Comparison of ENCODE assay signal across 10 cellular contexts in the genomic region with DNA sequence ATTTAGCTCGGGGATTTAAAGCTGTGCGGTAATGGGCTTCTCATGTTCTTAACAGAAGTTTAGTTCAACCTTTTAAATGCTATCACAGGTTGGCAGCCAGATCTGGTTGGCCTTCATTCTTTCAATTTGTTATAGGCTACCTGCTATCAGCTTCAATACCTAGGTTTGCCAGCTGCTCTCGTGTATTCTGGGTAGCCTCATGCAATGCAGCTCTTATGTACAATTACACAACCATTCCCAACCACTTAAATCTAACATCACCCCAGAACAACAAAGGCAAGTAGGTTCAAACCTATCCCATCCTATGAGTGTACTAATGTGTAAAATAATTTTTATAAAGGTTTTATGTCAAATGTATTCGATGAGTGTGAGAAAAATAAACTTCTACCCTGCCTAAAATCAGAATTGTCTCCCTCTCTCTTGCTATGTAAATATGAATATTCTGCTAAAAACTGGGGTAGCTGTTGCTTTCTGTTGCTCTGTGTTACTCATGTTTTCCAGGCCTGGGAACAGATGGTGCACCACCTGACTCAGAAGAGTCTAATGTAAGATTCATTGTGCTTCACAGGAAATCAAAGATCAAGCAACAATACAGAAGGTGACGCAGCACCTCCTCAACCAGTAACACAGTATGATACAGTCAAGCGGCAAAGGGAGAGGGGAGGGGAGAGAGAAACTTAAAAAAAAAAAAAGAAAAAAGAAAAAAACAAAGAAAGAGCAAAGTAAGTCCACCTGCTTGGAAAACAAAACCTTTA.
A peak's percentile ranks its signal among the peaks of the same experiment; 100 is the strongest.
DNase-seq lines count a peak whose midpoint lies in the region; ATAC-seq, FAIRE-seq and TF ChIP-seq lines count a peak whose summit lies in the region.
"Had no signal": no experiment of that assay in that cellular context is flagged by ENCODE, and none has a peak within 500 bp of the region (broad histone marks: within the 10 kb centered on the region; RNA-seq: fewer than 3 reads in every experiment).

No MANE protein-coding gene starts in this region.

- H3K27me3 ChIP-seq in K562 (ENCODE audit: control insufficient read depth in 2 of 2, insufficient read depth in 2 of 2, low read length in 2 of 2) (no peaks in the 10 kb centered on the region), left lung (no peaks in the 10 kb centered on the region), Peyer's patch (no peaks in the 10 kb centered on the region)

- intact Hi-C loops in K562 (cut with micrococcal nuclease) (no loop called here), left lung (cut with DNase I) (no loop called here)

- no peak for FAIRE-seq in K562 (lab: Jason Lieb, UNC)
- FAIRE-seq: endometrium had no signal

- H3K4me3 ChIP-seq in K562 (no peak overlapping the region), left lung (no peak overlapping the region), Peyer's patch (no peak overlapping the region)

- H3K4me2 ChIP-seq in K562 (ENCODE audit: insufficient read depth, low read length) = no peak overlapping the region

- CTCF ChIA-PET in K562 (lab: Yijun Ruan, JAX; ENCODE audit: low intra/inter-chr PET ratio) = no interaction called here

- no peaks in the 10 kb centered on the region for H3K9me3 ChIP-seq in K562 (replicated peaks; ENCODE audit: control insufficient read depth, insufficient read depth, low read depth, low read length)
- H3K9me3 ChIP-seq in left lung = no peaks in the 10 kb centered on the region
- no peaks in the 10 kb centered on the region for H3K9me3 ChIP-seq in Peyer's patch

- WGBS in K562 (ENCODE audit: insufficient coverage, low coverage, missing lambda C conversion rate) = 17% methylated on average over 6 of the region's 6 CpGs

- H3K9ac ChIP-seq in K562 (ENCODE audit: insufficient read depth in 1 of 2, low read depth in 2 of 2, low read length in 2 of 2) = no peak overlapping the region

- DNase-seq in Daoy (ENCODE audit: low read depth) (peak; percentile 81), NCI-H1092 treated with DMSO at 0.1 percent for 48 hours (lab: John Stamatoyannopoulos, UW) (peak; percentile 54), K562 (ENCODE audit: extremely low read depth in 1 of 4, low spot score in 3 of 4) (peak in 1 of 4 experiments; percentile 25), left lung (no peak), NCI-H146 treated with DMSO at 0.1 percent for 48 hours (lab: John Stamatoyannopoulos, UW; ENCODE audit: unreplicated experiment) (no peak), Peyer's patch (no peak), OCI-M1 (lab: John Stamatoyannopoulos, UW) (no peak)
- DNase-seq: activated CD8-positive, alpha-beta memory T cell treated with anti-CD3 and anti-CD28 coated beads, Interleukin-2, amount 50 U/mL, for 48 hours had no signal

- no peaks in the 10 kb centered on the region for H4K20me1 ChIP-seq in K562 (replicated peaks; ENCODE audit: control insufficient read depth, insufficient read depth, low read length)

- H3K4me1 ChIP-seq in K562 (replicated peaks in 1 of 2; ENCODE audit: control insufficient read depth in 2 of 2, insufficient read depth in 2 of 2, low read length in 2 of 2) = no peaks in the 10 kb centered on the region; a peak in 1 of 5 replicates
- H3K4me1 ChIP-seq in left lung = no peaks in the 10 kb centered on the region
- H3K4me1 ChIP-seq in Peyer's patch = no peaks in the 10 kb centered on the region

- ATAC-seq in K562 (peak; percentile 39; the same call in 1 of the 3 replicates), left lung (peak; percentile 54), GM18909 (IDR thresholded peaks at IDR 0.05; ENCODE audit: poor library complexity, unreplicated experiment) (no peak)

- H2AFZ ChIP-seq in K562 (ENCODE audit: low read depth, low read length) = no peak overlapping the region

- no peaks in the 10 kb centered on the region for H3K9me1 ChIP-seq in K562 (ENCODE audit: control insufficient read depth, insufficient read depth, low read length)

- H3K36me3 ChIP-seq in K562 (ENCODE audit: control insufficient read depth, insufficient read depth, low read length) (no peaks in the 10 kb centered on the region), left lung (no peaks in the 10 kb centered on the region), Peyer's patch (no peaks in the 10 kb centered on the region)

- H3K27ac ChIP-seq in K562 (ENCODE audit: extremely low read depth, low read depth, low read length) (no peak overlapping the region), left lung (no peak overlapping the region), Peyer's patch (no peak overlapping the region)

- TF ChIP-seq CTCF in K562 (IDR thresholded peaks at IDR 0.05 in 2 of 3, conservative IDR thresholded peaks at IDR 0.05 in 1 of 3; ENCODE audit: insufficient read depth in 2 of 3, low read depth in 1 of 3, low read length in 3 of 3) (no peak), left lung (IDR thresholded peaks at IDR 0.05) (no peak), Peyer's patch (IDR thresholded peaks at IDR 0.05) (no peak)

- no TSS peak for BruUV-seq in K562 (replicated peaks; lab: Mats Ljungman, UMichigan)

- TF ChIP-seq POLR2A in K562 (conservative IDR thresholded peaks at IDR 0.05) (no peak), Peyer's patch (IDR thresholded peaks at IDR 0.05) (no peak)

- POLR2A ChIA-PET in K562 (lab: Yijun Ruan, JAX) = no interaction called here

- TF ChIP-seq RAD21 in K562 (CRISPR knock-in tag; conservative IDR thresholded peaks at IDR 0.05 in 1 of 2, IDR thresholded peaks at IDR 0.05 in 1 of 2) = no peak

- H3K79me2 ChIP-seq in K562 (ENCODE audit: control insufficient read depth, insufficient read depth, low read length) = no peaks in the 10 kb centered on the region

- no peak for TF ChIP-seq EP300 in K562 (IDR thresholded peaks at IDR 0.05; ENCODE audit: low read length)

- in situ Hi-C loops in K562 (cut with MboI) = no loop called here

TF ChIP-seq in K562, 482 proteins besides CTCF, POLR2A, EP300 and RAD21:
- peak; percentile 60 for TF ChIP-seq FOSL1 (tag; conservative IDR thresholded peaks at IDR 0.05)
- TF ChIP-seq NFE2L1 (tag; IDR thresholded peaks at IDR 0.05; ENCODE audit: borderline replicate concordance, low read depth) = no peak
- 0 out of 2 replicates have a peak, but pooled peaks have one; percentile 37 for TF ChIP-seq MAFG (tag; conservative IDR thresholded peaks at IDR 0.05)
- TF ChIP-seq PHF21A (IDR thresholded peaks at IDR 0.05; ENCODE audit: borderline replicate concordance, low read depth) = no peak

Comparison
In these comparisons a context has a peak if more than half of its experiments do, and no peak if none do; other contexts are left out.
1. DNase-seq: peak in Daoy (single experiment) and NCI-H1092 treated with DMSO at 0.1 percent for 48 hours (single experiment); none in left lung (0 of 2), NCI-H146 treated with DMSO at 0.1 percent for 48 hours (single experiment), Peyer's patch (0 of 3) and OCI-M1 (single experiment).